ENCODE assay signal across 1 cellular context in the genomic region with DNA sequence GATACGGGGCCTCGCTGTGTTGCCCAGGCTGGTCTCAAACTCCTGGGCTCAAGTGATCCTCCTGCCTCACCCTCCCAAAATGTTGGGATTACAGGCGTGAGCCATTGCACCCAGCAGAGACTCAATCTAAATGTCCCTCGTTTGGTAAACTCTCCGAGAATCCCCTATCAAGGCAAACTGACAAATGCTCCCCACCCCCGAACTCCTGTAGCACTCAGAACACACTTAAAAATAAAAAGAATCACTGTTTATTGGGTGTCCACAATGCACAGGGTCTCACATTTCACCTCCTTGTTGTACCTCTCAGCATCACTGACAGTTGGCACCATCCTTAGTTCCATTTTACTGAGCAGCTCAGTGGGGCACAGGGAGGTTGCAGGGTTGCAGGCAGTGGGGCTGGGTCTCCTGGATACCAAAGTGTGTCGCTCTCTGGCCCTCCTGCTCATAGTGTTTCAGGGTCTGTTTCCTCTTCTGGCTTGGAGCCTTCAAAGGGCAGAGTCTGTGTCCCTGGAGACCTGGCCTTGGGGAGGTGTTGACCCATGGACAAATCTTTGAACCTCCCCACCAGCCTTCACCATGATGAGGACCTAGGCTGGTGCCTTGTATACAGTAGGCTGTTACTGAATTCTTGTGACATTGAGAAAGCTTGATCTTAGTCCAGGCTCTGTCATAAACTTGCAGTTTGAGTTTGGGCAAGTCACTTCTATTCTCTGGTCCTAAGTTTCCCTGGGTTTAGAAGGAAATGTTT.
TF ChIP-seq lines count a peak whose summit lies in the region.

No MANE protein-coding gene starts in this region.

TF ChIP-seq in SK-N-SH, 30 proteins besides CTCF, POLR2A, EP300 and RAD21 (continued from another document):
- TF ChIP-seq, protein P1, sequence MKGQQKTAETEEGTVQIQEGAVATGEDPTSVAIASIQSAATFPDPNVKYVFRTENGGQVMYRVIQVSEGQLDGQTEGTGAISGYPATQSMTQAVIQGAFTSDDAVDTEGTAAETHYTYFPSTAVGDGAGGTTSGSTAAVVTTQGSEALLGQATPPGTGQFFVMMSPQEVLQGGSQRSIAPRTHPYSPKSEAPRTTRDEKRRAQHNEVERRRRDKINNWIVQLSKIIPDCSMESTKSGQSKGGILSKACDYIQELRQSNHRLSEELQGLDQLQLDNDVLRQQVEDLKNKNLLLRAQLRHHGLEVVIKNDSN (IDR thresholded peaks at IDR 0.05; ENCODE audit: borderline replicate concordance, low read depth), result no peak
- TF ChIP-seq TEAD4 (IDR thresholded peaks at IDR 0.05; ENCODE audit: borderline replicate concordance, insufficient read depth) (no peak), RCOR1 (IDR thresholded peaks at IDR 0.05; ENCODE audit: low read length) (no peak), POLR2AphosphoS5 (IDR thresholded peaks at IDR 0.05; ENCODE audit: low read depth, low read length) (no peak), RFX5 (IDR thresholded peaks at IDR 0.05; ENCODE audit: low read length) (no peak), SMC3 (IDR thresholded peaks at IDR 0.05; ENCODE audit: low read depth, low read length) (no peak), RXRA (IDR thresholded peaks at IDR 0.05; ENCODE audit: borderline replicate concordance, low read depth) (no peak), GABPA (IDR thresholded peaks at IDR 0.05; ENCODE audit: low read depth) (no peak), CHD2 (IDR thresholded peaks at IDR 0.05; ENCODE audit: low read length, partially characterized antibody) (no peak), TAF1 (IDR thresholded peaks at IDR 0.05; ENCODE audit: borderline replicate concordance, low read depth, low read length) (no peak)
- TF ChIP-seq, protein P2, sequence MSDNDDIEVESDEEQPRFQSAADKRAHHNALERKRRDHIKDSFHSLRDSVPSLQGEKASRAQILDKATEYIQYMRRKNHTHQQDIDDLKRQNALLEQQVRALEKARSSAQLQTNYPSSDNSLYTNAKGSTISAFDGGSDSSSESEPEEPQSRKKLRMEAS (IDR thresholded peaks at IDR 0.05; ENCODE audit: low read depth), result no peak
TF ChIP-seq in SK-N-SH: peak in this region for 0.
